1 cellular context compared by ENCODE assay signal in the genomic region with DNA sequence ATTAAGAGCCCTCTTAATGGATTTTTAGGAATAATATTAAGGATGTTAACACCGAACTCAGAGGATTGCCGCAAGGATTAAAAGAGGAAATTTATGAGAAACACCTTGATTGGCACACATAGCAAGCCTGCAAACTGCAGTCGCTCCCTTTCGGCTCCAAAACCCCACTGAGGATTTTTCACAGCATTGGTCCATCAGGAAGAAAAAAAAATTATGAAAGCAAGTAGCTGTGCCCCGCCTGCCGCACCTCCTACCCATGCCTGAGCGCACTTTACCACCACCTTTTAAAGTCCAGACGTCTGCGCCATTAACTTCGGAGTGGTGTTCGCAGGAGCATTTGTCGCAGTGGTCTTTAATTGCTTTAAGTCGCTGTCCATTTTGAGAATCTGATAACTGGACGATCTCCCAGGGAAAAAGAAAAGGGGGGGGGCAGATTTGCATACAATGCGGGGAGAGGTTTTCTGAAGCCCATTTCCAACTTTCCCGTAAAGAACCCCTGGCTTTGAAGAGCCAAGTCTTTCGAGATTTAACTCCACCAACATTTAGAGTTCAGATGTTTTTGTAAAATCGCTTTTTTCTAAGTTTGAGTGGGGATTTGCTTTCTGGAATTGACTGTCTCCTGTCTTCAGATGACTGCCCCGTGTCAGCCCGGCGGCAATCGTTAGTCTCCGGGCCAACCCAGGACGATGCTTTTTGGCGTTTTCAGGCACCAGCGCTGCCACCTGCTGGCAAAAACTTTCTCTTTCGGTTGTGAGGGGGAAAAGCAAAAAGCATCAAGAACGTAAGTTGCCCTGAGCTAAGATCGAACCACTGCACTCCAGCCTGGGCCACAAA.
TF ChIP-seq lines count a peak whose summit lies in the region.

No MANE protein-coding gene starts in this region.

TF ChIP-seq in HepG2, 621 proteins besides CTCF, POLR2A, EP300 and RAD21 (continued from another document and continues in another):
- no peak for TF ChIP-seq NFIB (CRISPR knock-in tag; IDR thresholded peaks at IDR 0.05; ENCODE audit: borderline replicate concordance)
- peak; percentile 64 for TF ChIP-seq TEAD3 (CRISPR knock-in tag; optimal IDR thresholded peaks at IDR 0.05; ENCODE audit: borderline replicate concordance)
- no peak for TF ChIP-seq ZBTB40 (IDR thresholded peaks at IDR 0.05)
- no peak for TF ChIP-seq ZBTB40 (CRISPR knock-in tag; IDR thresholded peaks at IDR 0.05)
- TF ChIP-seq ZNF558 (CRISPR knock-in tag; IDR thresholded peaks at IDR 0.05; ENCODE audit: borderline replicate concordance), result no peak
- 0 out of 2 replicates have a peak, but pooled peaks have one; percentile 26 for TF ChIP-seq PATZ1 (CRISPR knock-in tag; IDR thresholded peaks at IDR 0.05)
- TF ChIP-seq ZBTB3 (CRISPR knock-in tag; IDR thresholded peaks at IDR 0.05; ENCODE audit: borderline replicate concordance, low read depth), result no peak
- TF ChIP-seq ZNF672 (CRISPR knock-in tag; IDR thresholded peaks at IDR 0.05), result no peak
- TF ChIP-seq ZNF124 (CRISPR knock-in tag; IDR thresholded peaks at IDR 0.05), result no peak
- TF ChIP-seq, protein P1, sequence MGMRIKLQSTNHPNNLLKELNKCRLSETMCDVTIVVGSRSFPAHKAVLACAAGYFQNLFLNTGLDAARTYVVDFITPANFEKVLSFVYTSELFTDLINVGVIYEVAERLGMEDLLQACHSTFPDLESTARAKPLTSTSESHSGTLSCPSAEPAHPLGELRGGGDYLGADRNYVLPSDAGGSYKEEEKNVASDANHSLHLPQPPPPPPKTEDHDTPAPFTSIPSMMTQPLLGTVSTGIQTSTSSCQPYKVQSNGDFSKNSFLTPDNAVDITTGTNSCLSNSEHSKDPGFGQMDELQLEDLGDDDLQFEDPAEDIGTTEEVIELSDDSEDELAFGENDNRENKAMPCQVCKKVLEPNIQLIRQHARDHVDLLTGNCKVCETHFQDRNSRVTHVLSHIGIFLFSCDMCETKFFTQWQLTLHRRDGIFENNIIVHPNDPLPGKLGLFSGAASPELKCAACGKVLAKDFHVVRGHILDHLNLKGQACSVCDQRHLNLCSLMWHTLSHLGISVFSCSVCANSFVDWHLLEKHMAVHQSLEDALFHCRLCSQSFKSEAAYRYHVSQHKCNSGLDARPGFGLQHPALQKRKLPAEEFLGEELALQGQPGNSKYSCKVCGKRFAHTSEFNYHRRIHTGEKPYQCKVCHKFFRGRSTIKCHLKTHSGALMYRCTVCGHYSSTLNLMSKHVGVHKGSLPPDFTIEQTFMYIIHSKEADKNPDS (CRISPR knock-in tag; IDR thresholded peaks at IDR 0.05), result no peak
- TF ChIP-seq CHD2 (IDR thresholded peaks at IDR 0.05; ENCODE audit: low read depth, low read length), result no peak
- TF ChIP-seq IRF2 (CRISPR knock-in tag; IDR thresholded peaks at IDR 0.05), result peak; percentile 46; the same call in 1 of the 2 replicates
- TF ChIP-seq ZC3H4 (CRISPR knock-in tag; IDR thresholded peaks at IDR 0.05; ENCODE audit: borderline replicate concordance), result no peak
- TF ChIP-seq, protein P2, sequence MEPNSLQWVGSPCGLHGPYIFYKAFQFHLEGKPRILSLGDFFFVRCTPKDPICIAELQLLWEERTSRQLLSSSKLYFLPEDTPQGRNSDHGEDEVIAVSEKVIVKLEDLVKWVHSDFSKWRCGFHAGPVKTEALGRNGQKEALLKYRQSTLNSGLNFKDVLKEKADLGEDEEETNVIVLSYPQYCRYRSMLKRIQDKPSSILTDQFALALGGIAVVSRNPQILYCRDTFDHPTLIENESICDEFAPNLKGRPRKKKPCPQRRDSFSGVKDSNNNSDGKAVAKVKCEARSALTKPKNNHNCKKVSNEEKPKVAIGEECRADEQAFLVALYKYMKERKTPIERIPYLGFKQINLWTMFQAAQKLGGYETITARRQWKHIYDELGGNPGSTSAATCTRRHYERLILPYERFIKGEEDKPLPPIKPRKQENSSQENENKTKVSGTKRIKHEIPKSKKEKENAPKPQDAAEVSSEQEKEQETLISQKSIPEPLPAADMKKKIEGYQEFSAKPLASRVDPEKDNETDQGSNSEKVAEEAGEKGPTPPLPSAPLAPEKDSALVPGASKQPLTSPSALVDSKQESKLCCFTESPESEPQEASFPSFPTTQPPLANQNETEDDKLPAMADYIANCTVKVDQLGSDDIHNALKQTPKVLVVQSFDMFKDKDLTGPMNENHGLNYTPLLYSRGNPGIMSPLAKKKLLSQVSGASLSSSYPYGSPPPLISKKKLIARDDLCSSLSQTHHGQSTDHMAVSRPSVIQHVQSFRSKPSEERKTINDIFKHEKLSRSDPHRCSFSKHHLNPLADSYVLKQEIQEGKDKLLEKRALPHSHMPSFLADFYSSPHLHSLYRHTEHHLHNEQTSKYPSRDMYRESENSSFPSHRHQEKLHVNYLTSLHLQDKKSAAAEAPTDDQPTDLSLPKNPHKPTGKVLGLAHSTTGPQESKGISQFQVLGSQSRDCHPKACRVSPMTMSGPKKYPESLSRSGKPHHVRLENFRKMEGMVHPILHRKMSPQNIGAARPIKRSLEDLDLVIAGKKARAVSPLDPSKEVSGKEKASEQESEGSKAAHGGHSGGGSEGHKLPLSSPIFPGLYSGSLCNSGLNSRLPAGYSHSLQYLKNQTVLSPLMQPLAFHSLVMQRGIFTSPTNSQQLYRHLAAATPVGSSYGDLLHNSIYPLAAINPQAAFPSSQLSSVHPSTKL (CRISPR knock-in tag; IDR thresholded peaks at IDR 0.05), result 0 out of 2 replicates have a peak, but pooled peaks have one; percentile 32
- TF ChIP-seq, protein P3, sequence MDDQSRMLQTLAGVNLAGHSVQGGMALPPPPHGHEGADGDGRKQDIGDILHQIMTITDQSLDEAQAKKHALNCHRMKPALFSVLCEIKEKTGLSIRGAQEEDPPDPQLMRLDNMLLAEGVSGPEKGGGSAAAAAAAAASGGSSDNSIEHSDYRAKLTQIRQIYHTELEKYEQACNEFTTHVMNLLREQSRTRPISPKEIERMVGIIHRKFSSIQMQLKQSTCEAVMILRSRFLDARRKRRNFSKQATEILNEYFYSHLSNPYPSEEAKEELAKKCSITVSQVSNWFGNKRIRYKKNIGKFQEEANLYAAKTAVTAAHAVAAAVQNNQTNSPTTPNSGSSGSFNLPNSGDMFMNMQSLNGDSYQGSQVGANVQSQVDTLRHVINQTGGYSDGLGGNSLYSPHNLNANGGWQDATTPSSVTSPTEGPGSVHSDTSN (CRISPR knock-in tag; IDR thresholded peaks at IDR 0.05; ENCODE audit: borderline replicate concordance), result no peak
- TF ChIP-seq, protein P4, sequence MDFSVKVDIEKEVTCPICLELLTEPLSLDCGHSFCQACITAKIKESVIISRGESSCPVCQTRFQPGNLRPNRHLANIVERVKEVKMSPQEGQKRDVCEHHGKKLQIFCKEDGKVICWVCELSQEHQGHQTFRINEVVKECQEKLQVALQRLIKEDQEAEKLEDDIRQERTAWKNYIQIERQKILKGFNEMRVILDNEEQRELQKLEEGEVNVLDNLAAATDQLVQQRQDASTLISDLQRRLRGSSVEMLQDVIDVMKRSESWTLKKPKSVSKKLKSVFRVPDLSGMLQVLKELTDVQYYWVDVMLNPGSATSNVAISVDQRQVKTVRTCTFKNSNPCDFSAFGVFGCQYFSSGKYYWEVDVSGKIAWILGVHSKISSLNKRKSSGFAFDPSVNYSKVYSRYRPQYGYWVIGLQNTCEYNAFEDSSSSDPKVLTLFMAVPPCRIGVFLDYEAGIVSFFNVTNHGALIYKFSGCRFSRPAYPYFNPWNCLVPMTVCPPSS (IDR thresholded peaks at IDR 0.05), result no peak
- TF ChIP-seq SMYD3 (CRISPR knock-in tag; IDR thresholded peaks at IDR 0.05), result no peak
- TF ChIP-seq NFYB (CRISPR knock-in tag; IDR thresholded peaks at IDR 0.05), result peak; percentile 21; the same call in 1 of the 2 replicates
- no peak for TF ChIP-seq THYN1 (CRISPR knock-in tag; IDR thresholded peaks at IDR 0.05; ENCODE audit: borderline replicate concordance, low read depth)
- 0 out of 2 replicates have a peak, but pooled peaks have one; percentile 14 for TF ChIP-seq ZNF547 (CRISPR knock-in tag; IDR thresholded peaks at IDR 0.05)
- TF ChIP-seq, protein P5, sequence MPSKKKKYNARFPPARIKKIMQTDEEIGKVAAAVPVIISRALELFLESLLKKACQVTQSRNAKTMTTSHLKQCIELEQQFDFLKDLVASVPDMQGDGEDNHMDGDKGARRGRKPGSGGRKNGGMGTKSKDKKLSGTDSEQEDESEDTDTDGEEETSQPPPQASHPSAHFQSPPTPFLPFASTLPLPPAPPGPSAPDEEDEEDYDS (CRISPR knock-in tag; IDR thresholded peaks at IDR 0.05), result 0 out of 2 replicates have a peak, but pooled peaks have one; percentile 18
- no peak for TF ChIP-seq ZNF12 (CRISPR knock-in tag; IDR thresholded peaks at IDR 0.05)
- peak; percentile 88 for TF ChIP-seq MTF2 (CRISPR knock-in tag; IDR thresholded peaks at IDR 0.05; ENCODE audit: borderline replicate concordance)
- TF ChIP-seq MYPOP (CRISPR knock-in tag; IDR thresholded peaks at IDR 0.05), result no peak
- no peak for TF ChIP-seq TGIF2 (CRISPR knock-in tag; IDR thresholded peaks at IDR 0.05)
- 0 out of 2 replicates have a peak, but pooled peaks have one; percentile 41 for TF ChIP-seq ATF7-NPFF (CRISPR knock-in tag; IDR thresholded peaks at IDR 0.05; ENCODE audit: low read depth)
- peak; percentile 96 for TF ChIP-seq CBX2 (IDR thresholded peaks at IDR 0.05; ENCODE audit: low read depth, low read length)
- no peak for TF ChIP-seq CBX2 (CRISPR knock-in tag; IDR thresholded peaks at IDR 0.05; ENCODE audit: low read depth)
- TF ChIP-seq ZNF83 (CRISPR knock-in tag; IDR thresholded peaks at IDR 0.05; ENCODE audit: borderline replicate concordance), result no peak
- no peak for TF ChIP-seq HNF4G (IDR thresholded peaks at IDR 0.05; ENCODE audit: borderline replicate concordance, low read depth, low read length)
- TF ChIP-seq HNF4G (CRISPR knock-in tag; IDR thresholded peaks at IDR 0.05; ENCODE audit: borderline replicate concordance, low read depth), result no peak
